Comparison of ENCODE assay signal across 15 cellular contexts in the genomic region with DNA sequence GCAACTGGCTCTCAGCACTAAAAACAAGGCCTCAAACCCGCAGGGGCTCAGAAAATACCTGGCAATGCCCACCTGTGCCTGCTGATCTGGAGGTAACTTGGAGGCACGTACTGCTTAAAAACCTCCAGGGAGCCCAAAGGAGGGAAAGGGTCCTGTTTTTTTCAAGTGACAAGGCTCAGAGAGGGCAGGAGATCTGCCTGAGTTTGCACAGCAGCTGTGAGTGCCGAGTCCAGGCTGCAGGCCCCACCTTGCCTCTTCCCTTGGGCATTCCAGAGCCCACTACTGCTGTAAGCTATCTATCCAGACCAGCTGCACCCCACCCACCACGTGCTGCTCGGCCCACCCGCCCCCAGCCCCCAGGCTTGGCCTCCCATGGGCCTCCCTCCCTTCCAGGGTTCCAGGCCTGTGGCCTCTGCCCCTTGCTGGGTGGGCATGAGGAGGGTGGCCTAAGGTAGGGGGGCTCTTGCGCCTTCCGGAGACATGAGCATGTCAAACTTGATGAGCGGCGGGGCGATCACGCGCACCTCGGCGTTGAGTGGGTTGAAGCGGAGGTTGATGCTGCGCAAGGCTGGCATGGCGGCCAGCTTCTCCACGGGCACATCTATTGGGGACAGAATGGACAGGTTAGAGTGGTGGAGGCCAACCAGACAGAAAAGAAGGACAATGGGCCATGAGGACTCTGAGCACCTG. TPM values are rescaled to one million over a fixed set of nuclear protein-coding genes. Genes with fewer than 3 reads are reported as not detected.
A peak's percentile ranks its signal among the peaks of the same experiment; 100 is the strongest.
DNase-seq lines count a peak whose midpoint lies in the region; ATAC-seq and TF ChIP-seq lines count a peak whose summit lies in the region.
"Had no signal": no experiment of that assay in that cellular context is flagged by ENCODE, and none has a peak within 500 bp of the region (broad histone marks: within the 10 kb centered on the region; RNA-seq: fewer than 3 reads in every experiment).

No MANE protein-coding gene starts in this region.

- H3K4me3 ChIP-seq in heart right ventricle (no peak overlapping the region), IMR-90 (ENCODE audit: insufficient read depth, low read depth, low read length) (no peak overlapping the region), neuronal stem cell (ENCODE audit: low read length in 2 of 2) (no peak overlapping the region)
- H3K4me3 ChIP-seq: GM12878, GM23248 had no signal

- H3K36me3 ChIP-seq in heart right ventricle (peaks cover 0 to 11% (median 0%) of the 10 kb centered on the region in 9 donors), IMR-90 (ENCODE audit: control insufficient read depth, insufficient read depth, low read length) (peaks cover 4% of the 10 kb centered on the region; the same call in 1 of the 2 replicates), neuronal stem cell (replicated peaks in 1 of 2; ENCODE audit: control insufficient read depth in 2 of 2, insufficient read depth in 2 of 2, low read length in 2 of 2) (peaks cover 8 to 12% of the 10 kb centered on the region in 2 donors)

- H2BK15ac ChIP-seq in IMR-90 (ENCODE audit: low read depth, low read length): no peak overlapping the region
- H2BK15ac ChIP-seq in neuronal stem cell (ENCODE audit: low read length): no peak overlapping the region

- POLR2A ChIA-PET in IMR-90 (lab: Charles Lee; ENCODE audit: unreplicated experiment): no interaction called here

- TF ChIP-seq CTCF in heart right ventricle (IDR thresholded peaks at IDR 0.05): no peak
- no peak for TF ChIP-seq CTCF in IMR-90 (conservative IDR thresholded peaks at IDR 0.05; ENCODE audit: low read depth, low read length)

- CTCF ChIA-PET in IMR-90 (lab: Yijun Ruan, JAX): no interaction called here

- no peak overlapping the region for H3K4ac ChIP-seq in IMR-90 (ENCODE audit: low read depth, low read length)
- H3K4ac ChIP-seq in neuronal stem cell (ENCODE audit: low read length): no peak overlapping the region

- H2AFZ ChIP-seq in IMR-90 (replicated peaks; ENCODE audit: low read length, poor library complexity) (no peak overlapping the region), neuronal stem cell (ENCODE audit: low read length) (no peak overlapping the region)
- H2AFZ ChIP-seq: GM23248 had no signal

- H4K5ac ChIP-seq in IMR-90 (ENCODE audit: low read depth, low read length): no peak overlapping the region

- 0 out of 2 replicates have a peak, but pooled peaks cover 2% of the 10 kb centered on the region for H3K9me1 ChIP-seq in IMR-90 (ENCODE audit: insufficient read depth, low read length)

- DNase-seq in cardiac septum (ENCODE audit: low spot score) (peak; percentile 41), heart right ventricle (no peak), IMR-90 (no peak), neuronal stem cell (ENCODE audit: low spot score) (no peak), NCI-H2227 treated with DMSO at 0.1 percent for 48 hours (lab: John Stamatoyannopoulos, UW) (no peak), 8988T (no peak)
- no peak for DNase-seq in stimulated activated CD4-positive, alpha-beta T cell treated with anti-CD3 and anti-CD28 coated beads, Interleukin-4, amount 100 ng/mL, for 24 hours
- DNase-seq: ACHN; C1 segment of cervical spinal cord; CD4-positive, alpha-beta memory T cell; DMS79; GM23248 had no signal

- H4K91ac ChIP-seq in IMR-90 (ENCODE audit: insufficient read depth, low read depth, low read length): no peak overlapping the region
- H4K91ac ChIP-seq in neuronal stem cell (ENCODE audit: low read depth, low read length, poor library complexity): no peak overlapping the region

- no peak overlapping the region for H2BK120ac ChIP-seq in IMR-90 (ENCODE audit: low read depth, low read length)
- H2BK120ac ChIP-seq in neuronal stem cell (ENCODE audit: low read depth, low read length): no peak overlapping the region

- no peak for TF ChIP-seq POLR2A in IMR-90 (IDR thresholded peaks at IDR 0.05; ENCODE audit: low read depth, low read length)

- H3K18ac ChIP-seq in IMR-90 (ENCODE audit: low read depth, low read length): no peak overlapping the region
- no peak overlapping the region for H3K18ac ChIP-seq in neuronal stem cell (ENCODE audit: low read length)

- ATAC-seq in heart right ventricle (no peak), IMR-90 (ENCODE audit: low read depth) (no peak)
- ATAC-seq: GM12878 had no signal

- no peak for TF ChIP-seq RAD21 in IMR-90 (IDR thresholded peaks at IDR 0.05; ENCODE audit: low read length)

- no peaks in the 10 kb centered on the region for H4K20me1 ChIP-seq in IMR-90 (ENCODE audit: insufficient read depth, low read length)

- dilution Hi-C loops in IMR-90 (cut with HindIII; ENCODE audit: low sequenced_read_pairs, unreplicated experiment): no loop called here

- no peak overlapping the region for H4K8ac ChIP-seq in IMR-90 (ENCODE audit: low read depth in 2 of 2, low read length in 2 of 2)
- no peak overlapping the region for H4K8ac ChIP-seq in neuronal stem cell (ENCODE audit: low read depth, low read length)

- H2AK9ac ChIP-seq in IMR-90 (replicated peaks; ENCODE audit: low read depth, low read length, poor library complexity): peak overlapping the region; percentile 70

- H3K23ac ChIP-seq in IMR-90 (ENCODE audit: low read depth, low read length) (no peak overlapping the region), neuronal stem cell (ENCODE audit: low read depth, low read length, poor library complexity) (no peak overlapping the region)

- no peaks in the 10 kb centered on the region for H3K27me3 ChIP-seq in heart right ventricle
- H3K27me3 ChIP-seq in IMR-90 (ENCODE audit: control insufficient read depth, insufficient read depth, low read length): no peaks in the 10 kb centered on the region
- H3K27me3 ChIP-seq in neuronal stem cell (ENCODE audit: control insufficient read depth in 3 of 3, insufficient read depth in 3 of 3, low read depth in 1 of 3, low read length in 3 of 3): no peaks in the 10 kb centered on the region

- H3K9me3 ChIP-seq in heart right ventricle (no peaks in the 10 kb centered on the region), IMR-90 (ENCODE audit: control insufficient read depth, insufficient read depth, low read length) (no peaks in the 10 kb centered on the region), neuronal stem cell (replicated peaks in 1 of 2; ENCODE audit: control insufficient read depth in 2 of 2, insufficient read depth in 1 of 2, low read depth in 1 of 2, low read length in 2 of 2) (no peaks in the 10 kb centered on the region)

- H3K27ac ChIP-seq in heart right ventricle (no peak overlapping the region), IMR-90 (ENCODE audit: insufficient read depth, low read length) (no peak overlapping the region), neuronal stem cell (replicated peaks; ENCODE audit: low read length) (no peak overlapping the region)
- H3K27ac ChIP-seq: GM23248 had no signal

- H3K79me1 ChIP-seq in IMR-90 (ENCODE audit: low read depth in 1 of 2, low read length in 2 of 2): no peaks in the 10 kb centered on the region
- H3K79me1 ChIP-seq in neuronal stem cell (ENCODE audit: low read depth, low read length): no peaks in the 10 kb centered on the region

- H3K4me2 ChIP-seq in IMR-90 (ENCODE audit: low read depth, low read length) (no peak overlapping the region), neuronal stem cell (ENCODE audit: insufficient read depth, low read length, poor library complexity, severe bottlenecking) (no peak overlapping the region)

- H2AK5ac ChIP-seq in IMR-90 (ENCODE audit: low read depth, low read length) (no peak overlapping the region), neuronal stem cell (ENCODE audit: low read depth, low read length) (no peak overlapping the region)

- no peak overlapping the region for H2BK5ac ChIP-seq in IMR-90 (ENCODE audit: low read depth, low read length, poor library complexity, severe bottlenecking)
- H2BK5ac ChIP-seq in neuronal stem cell (ENCODE audit: low read length): no peak overlapping the region

- in situ Hi-C loops in IMR-90 (cut with MboI; ENCODE audit: low sequenced_read_pairs): no loop called here

- H3K14ac ChIP-seq in IMR-90 (replicated peaks; ENCODE audit: low read depth, low read length): no peak overlapping the region
- no peak overlapping the region for H3K14ac ChIP-seq in neuronal stem cell (ENCODE audit: low read length)

- H3K9ac ChIP-seq in IMR-90 (ENCODE audit: low read depth, low read length) (no peak overlapping the region), neuronal stem cell (ENCODE audit: low read depth, low read length, poor library complexity) (peak overlapping the region; percentile 47)
- H3K9ac ChIP-seq: GM23248 had no signal

- H3K56ac ChIP-seq in IMR-90 (ENCODE audit: extremely low read depth, insufficient read depth, low read length): no peak overlapping the region

- no peak overlapping the region for H2BK12ac ChIP-seq in neuronal stem cell (ENCODE audit: low read length)

- 95 to 96% methylated on average over 19 of the region's 19 CpGs for WGBS in heart right ventricle, 2 donors
- WGBS in IMR-90 (ENCODE audit: extremely low coverage in 2 of 2, insufficient read length in 1 of 2), 2 experiments: 93% methylated on average over 6 of the region's 19 CpGs; no CpG with 5 or more reads in 1 of the 2 experiments
- no CpG with 5 or more reads among the region's 19 CpGs for WGBS in neuronal stem cell (ENCODE audit: extremely low coverage in 2 of 2, insufficient read length in 2 of 2, insufficient replicate concordance in 1 of 2), 2 donors

- H3K4me1 ChIP-seq in heart right ventricle: peaks cover 8 to 28% (median 14%) of the 10 kb centered on the region in 9 donors
- peaks cover 2% of the 10 kb centered on the region; the same call in 1 of the 2 replicates for H3K4me1 ChIP-seq in IMR-90 (ENCODE audit: control insufficient read depth, insufficient read depth, low read length)
- peaks cover 0 to 3% of the 10 kb centered on the region in 2 donors for H3K4me1 ChIP-seq in neuronal stem cell (ENCODE audit: control insufficient read depth in 2 of 2, insufficient read depth in 1 of 2, low read depth in 1 of 2, low read length in 2 of 2)

- intact Hi-C loops in cardiac septum (cut with DNase I) (no loop called here), heart right ventricle (cut with DNase I) (no loop called here), IMR-90 (cut with micrococcal nuclease) (no loop called here)

- no peak overlapping the region for H2BK20ac ChIP-seq in IMR-90 (ENCODE audit: low read depth, low read length)

- BruUV-seq in IMR-90 (replicated peaks; lab: Mats Ljungman, UMichigan): no TSS peak

TF ChIP-seq in IMR-90, 13 proteins besides CTCF, POLR2A, EP300 and RAD21:
- TF ChIP-seq RCOR1 (IDR thresholded peaks at IDR 0.05; ENCODE audit: insufficient replicate concordance, low read length): no peak

RNA-seq across cellular contexts. Expression of gene NPFFR1, which starts 17.2 kb away (rescaled TPM):
- total RNA-seq in cardiac septum (not detected), heart right ventricle (under 1 TPM in 1 of 10 donors, not detected in 9; 0.07 TPM), IMR-90 (2012; rRNA removed) (not detected in 2 replicates)
- polyA plus RNA-seq in heart right ventricle (not detected), IMR-90 (2012; rRNA removed) (not detected in 2 replicates)
- polyA plus RNA-seq in IMR-90 (2012; cell fraction: cytosol; rRNA removed): not detected in 2 replicates
- 0.01 TPM in 1 of 2 replicates, not detected in the other for polyA plus RNA-seq in IMR-90 (2012; cell fraction: nucleus; rRNA removed; ENCODE audit: low replicate concordance)
- polyA plus RNA-seq in neuronal stem cell (2013, experiment 1 of 2): 0.06 TPM
- 0.06 TPM for polyA plus RNA-seq in neuronal stem cell (2013, experiment 2 of 2)
- total RNA-seq: CD4-positive, alpha-beta memory T cell; G401; GM12878; GM23248; HT1080 had no signal
- polyA plus RNA-seq: CD4-positive, alpha-beta memory T cell; GM23248 had no signal
